ENCODE assay signal across 10 cellular contexts in the genomic region with DNA sequence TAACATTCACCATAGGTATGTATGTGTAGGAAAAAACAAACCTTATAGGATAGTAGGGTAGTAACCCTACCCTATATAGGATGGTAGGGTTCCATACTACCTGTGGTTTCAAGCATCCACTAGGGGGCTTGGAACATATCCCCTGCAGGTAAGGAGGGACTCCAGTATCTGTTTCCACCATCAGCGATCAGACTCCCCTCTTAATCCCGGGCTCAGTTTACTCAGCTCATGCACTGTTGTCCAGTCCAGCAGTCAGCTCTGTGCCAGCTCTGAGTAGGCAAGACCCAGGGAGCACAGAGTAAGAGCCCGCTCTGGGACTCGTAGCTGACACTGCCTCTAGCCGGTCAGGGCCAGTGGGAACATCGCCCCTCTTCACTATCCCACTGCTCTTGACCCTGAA.
DNase-seq lines count a peak whose midpoint lies in the region; ATAC-seq and TF ChIP-seq lines count a peak whose summit lies in the region.
"Had no signal": no experiment of that assay in that cellular context is flagged by ENCODE, and none has a peak within 500 bp of the region (broad histone marks: within the 10 kb centered on the region; RNA-seq: fewer than 3 reads in every experiment).

No MANE protein-coding gene starts in this region.

- H3K79me2 ChIP-seq in mammary epithelial cell (ENCODE audit: insufficient read depth, low read length), result peaks cover 8% of the 10 kb centered on the region

- H4K20me1 ChIP-seq in mammary epithelial cell (ENCODE audit: insufficient read depth, low read length), result no peaks in the 10 kb centered on the region

- H3K36me3 ChIP-seq in mammary epithelial cell (ENCODE audit: insufficient read depth, low read length), result no peaks in the 10 kb centered on the region
- H3K36me3 ChIP-seq: HAP-1 had no signal

- H3K27ac Mint-ChIP-seq in activated T-cell treated with anti-CD3 and anti-CD28 coated beads, Interleukin-2, amount 50 U/mL, for 24 hours, result no peak overlapping the region
- no peak overlapping the region for H3K27ac Mint-ChIP-seq in stimulated activated memory B cell treated with anti-CD40 and anti-IgM and Interleukin-4, amounts not matched to agents 10 μg/mL and 1 μg/mL and 100 μg/mL, for 72 hours

- 47% methylated on average over 2 of the region's 6 CpGs for WGBS in mammary epithelial cell (ENCODE audit: low coverage, missing lambda C conversion rate)

- TF ChIP-seq CTCF in mammary epithelial cell (conservative IDR thresholded peaks at IDR 0.05 in 1 of 2, IDR thresholded peaks at IDR 0.05 in 1 of 2; ENCODE audit: extremely low read depth in 1 of 2, insufficient read depth in 1 of 2, low read depth in 1 of 2, low read length in 2 of 2), result peak; percentile 12 to 20

- dilution Hi-C loops in mammary epithelial cell (cut with HindIII; ENCODE audit: low sequenced_read_pairs), result no loop called here

- CTCF ChIA-PET in mammary epithelial cell (lab: Charles Lee; ENCODE audit: low non-redundant PET), result no interaction called here

- in situ Hi-C loops in mammary epithelial cell (cut with MboI; ENCODE audit: low sequenced_read_pairs in 2 of 2), result loop anchor here in 1 of 2 donors (10.0 kb wide), 1 partner anchor 129 kb away; no protein-coding TSS in a partner anchor

- ATAC-seq in HG02885 (IDR thresholded peaks at IDR 0.05; ENCODE audit: poor library complexity, unreplicated experiment), result peak; percentile 75
- ATAC-seq in stimulated activated memory B cell treated with anti-CD40 and anti-IgM and Interleukin-4, amounts not matched to agents 10 μg/mL and 1 μg/mL and 100 μg/mL, for 72 hours, result peak; percentile 59

- no peaks in the 10 kb centered on the region for H3K36me3 Mint-ChIP-seq in activated T-cell treated with anti-CD3 and anti-CD28 coated beads, Interleukin-2, amount 50 U/mL, for 24 hours (ENCODE audit: low read depth)
- H3K36me3 Mint-ChIP-seq in stimulated activated memory B cell treated with anti-CD40 and anti-IgM and Interleukin-4, amounts not matched to agents 10 μg/mL and 1 μg/mL and 100 μg/mL, for 72 hours, result no peaks in the 10 kb centered on the region

- H2AFZ ChIP-seq in mammary epithelial cell (ENCODE audit: low read depth, low read length), result peak overlapping the region; percentile 37

- BruUV-seq in mammary epithelial cell (replicated peaks; lab: Mats Ljungman, UMichigan), result TSS peak; percentile 93

- H3K4me3 ChIP-seq in mammary epithelial cell (replicated peaks in 1 of 3; ENCODE audit: insufficient read depth in 1 of 3, low read depth in 2 of 3, low read length in 3 of 3), result no peak overlapping the region
- H3K4me3 ChIP-seq: HAP-1 had no signal

- peaks cover 47% of the 10 kb centered on the region for H3K4me1 ChIP-seq in mammary epithelial cell (ENCODE audit: insufficient read depth, low read length)
- H3K4me1 ChIP-seq: HAP-1 had no signal

- H3K9me3 ChIP-seq in mammary epithelial cell (replicated peaks; ENCODE audit: insufficient read depth, low read length), result no peaks in the 10 kb centered on the region
- H3K9me3 ChIP-seq: HAP-1 had no signal

- H3K4me3 Mint-ChIP-seq in activated T-cell treated with anti-CD3 and anti-CD28 coated beads, Interleukin-2, amount 50 U/mL, for 24 hours, result no peak overlapping the region
- no peak overlapping the region for H3K4me3 Mint-ChIP-seq in stimulated activated memory B cell treated with anti-CD40 and anti-IgM and Interleukin-4, amounts not matched to agents 10 μg/mL and 1 μg/mL and 100 μg/mL, for 72 hours

- H3K4me1 Mint-ChIP-seq in activated T-cell treated with anti-CD3 and anti-CD28 coated beads, Interleukin-2, amount 50 U/mL, for 24 hours (ENCODE audit: low read depth), result peaks cover 5% of the 10 kb centered on the region
- H3K4me1 Mint-ChIP-seq in stimulated activated memory B cell treated with anti-CD40 and anti-IgM and Interleukin-4, amounts not matched to agents 10 μg/mL and 1 μg/mL and 100 μg/mL, for 72 hours, result peaks cover 21% of the 10 kb centered on the region

- peak; percentile 43 for DNase-seq in activated T-cell treated with anti-CD3 and anti-CD28 coated beads, Interleukin-2, amount 50 U/mL, for 24 hours
- no peak for DNase-seq in activated T-cell treated with anti-CD3 and anti-CD28 coated beads for 4 hours
- DNase-seq in mammary epithelial cell, result no peak
- no peak for DNase-seq in glomerular visceral epithelial cell (ENCODE audit: extremely low spot score)
- no peak for DNase-seq in stimulated activated CD4-positive, alpha-beta T cell treated with anti-CD3 and anti-CD28 coated beads, Interleukin-1b, Interleukin-23, amount 100 ng/mL, for 48 hours
- DNase-seq in NCI-H510A (lab: John Stamatoyannopoulos, UW), result no peak
- DNase-seq: NCI-H1417 treated with DMSO at 0.1 percent for 48 hours had no signal

- H3K9me3 Mint-ChIP-seq in activated T-cell treated with anti-CD3 and anti-CD28 coated beads, Interleukin-2, amount 50 U/mL, for 24 hours, result peaks cover 1% of the 10 kb centered on the region
- H3K9me3 Mint-ChIP-seq in stimulated activated memory B cell treated with anti-CD40 and anti-IgM and Interleukin-4, amounts not matched to agents 10 μg/mL and 1 μg/mL and 100 μg/mL, for 72 hours, result no peaks in the 10 kb centered on the region

- intact Hi-C loops in mammary epithelial cell (cut with micrococcal nuclease), result loop anchor here (1.0 to 10.0 kb wide), 3 partner anchors 59 to 479 kb away; no protein-coding TSS in a partner anchor

- peak overlapping the region; percentile 57 for H3K9ac ChIP-seq in mammary epithelial cell (ENCODE audit: insufficient read depth, low read length)

- H3K27me3 Mint-ChIP-seq in activated T-cell treated with anti-CD3 and anti-CD28 coated beads, Interleukin-2, amount 50 U/mL, for 24 hours, result no peaks in the 10 kb centered on the region
- no peaks in the 10 kb centered on the region for H3K27me3 Mint-ChIP-seq in stimulated activated memory B cell treated with anti-CD40 and anti-IgM and Interleukin-4, amounts not matched to agents 10 μg/mL and 1 μg/mL and 100 μg/mL, for 72 hours

- H3K27ac ChIP-seq in mammary epithelial cell (ENCODE audit: insufficient read depth, low read depth, low read length), result peak overlapping the region; percentile 96

- peak overlapping the region; percentile 78 for H3K4me2 ChIP-seq in mammary epithelial cell (ENCODE audit: insufficient read depth, low read depth, low read length)

- H3K27me3 ChIP-seq in mammary epithelial cell (ENCODE audit: insufficient read depth, low read length), result no peaks in the 10 kb centered on the region
